Comparison of ENCODE assay signal across 8 cellular contexts in genomic region chr6:39892490-39893129, GRCh38. TPM values are rescaled to one million over a fixed set of nuclear protein-coding genes. Genes with fewer than 3 reads are reported as not detected.
DNase-seq lines count a peak whose midpoint lies in the region; ATAC-seq, FAIRE-seq and TF ChIP-seq lines count a peak whose summit lies in the region.

No MANE protein-coding gene starts in this region.

- no peaks in the 10 kb centered on the region for H3K79me2 ChIP-seq in PC-3 (ENCODE audit: low read length)
- no peaks in the 10 kb centered on the region for H3K79me2 ChIP-seq in HepG2 (ENCODE audit: insufficient read depth, low read length)

- H2AFZ ChIP-seq in PC-3 (ENCODE audit: low read length) = no peak overlapping the region
- H2AFZ ChIP-seq in HepG2 (ENCODE audit: low read length) = no peak overlapping the region

- no peak overlapping the region for H3K4me2 ChIP-seq in PC-3 (ENCODE audit: low read length)
- no peak overlapping the region for H3K4me2 ChIP-seq in HepG2 (ENCODE audit: low read depth, low read length)

- intact Hi-C loops in PC-3 (cut with micrococcal nuclease) = no loop called here
- intact Hi-C loops in HepG2 (cut with micrococcal nuclease; ENCODE audit: unreplicated experiment) = loop anchor here (1.0 kb wide), 4 partner anchors 27 to 544 kb away; no protein-coding TSS in a partner anchor

- ATAC-seq in PC-3 (peak; percentile 45; the same call in 1 of the 2 replicates), HepG2 (peak; percentile 87), GM18520 (IDR thresholded peaks at IDR 0.05; ENCODE audit: unreplicated experiment) (no peak)

- H3K4me1 ChIP-seq in PC-3 (ENCODE audit: insufficient read depth, low read length) (no peaks in the 10 kb centered on the region), HepG2 (ENCODE audit: insufficient read depth, low read length) (peaks cover 7% of the 10 kb centered on the region), suprapubic skin (peaks cover 4% of the 10 kb centered on the region)

- TF ChIP-seq CTCF in C4-2B (conservative IDR thresholded peaks at IDR 0.05) (peak; percentile 84), GM20000 (IDR thresholded peaks at IDR 0.05; ENCODE audit: extremely low read depth, missing control alignments) (peak; percentile 47), PC-3 (conservative IDR thresholded peaks at IDR 0.05; ENCODE audit: low read depth, low read length) (peak; percentile 64), HepG2 (CRISPR knock-in tag; IDR thresholded peaks at IDR 0.05) (peak; percentile 89), suprapubic skin (IDR thresholded peaks at IDR 0.05) (peak; percentile 35 to 57)

- H4K20me1 ChIP-seq in PC-3 (ENCODE audit: low read length) (no peaks in the 10 kb centered on the region), HepG2 (ENCODE audit: insufficient read depth, low read length) (no peaks in the 10 kb centered on the region)

- TF ChIP-seq POLR2A in HepG2 (IDR thresholded peaks at IDR 0.05; ENCODE audit: insufficient read depth in 1 of 2, low read depth in 2 of 2, low read length in 2 of 2) (no peak), suprapubic skin (IDR thresholded peaks at IDR 0.05) (no peak)

- no peaks in the 10 kb centered on the region for H3F3A ChIP-seq in PC-3 (ENCODE audit: low read length, unreplicated experiment)

- in situ Hi-C loops in HepG2 (cut with HindIII; ENCODE audit: extremely low pct_ligation_motif_present, low pct_unique_long_range_greater_than_20kb) = no loop called here

- POLR2A ChIA-PET in PC-3 (lab: Charles Lee; ENCODE audit: unreplicated experiment) = no interaction called here
- POLR2A ChIA-PET in HepG2 (lab: Yijun Ruan, JAX) = no interaction called here

- CTCF ChIA-PET in PC-3 (lab: Charles Lee) = no interaction called here
- CTCF ChIA-PET in HepG2 (lab: Yijun Ruan, JAX; ENCODE audit: low intra/inter-chr PET ratio, low total read pairs) = interaction anchor here (1.2 to 2.4 kb wide), 5 partner anchors 25 to 545 kb away, joined by 5 to 28 read pairs (median 19); no protein-coding TSS in a partner anchor

- TF ChIP-seq RAD21 in HepG2 (CRISPR knock-in tag; IDR thresholded peaks at IDR 0.05) = peak; percentile 85

- TF ChIP-seq EP300 in HepG2 (IDR thresholded peaks at IDR 0.05; ENCODE audit: low read depth in 2 of 2, low read length in 2 of 2) (no peak), HepG2 (CRISPR knock-in tag; IDR thresholded peaks at IDR 0.05; ENCODE audit: borderline replicate concordance) (no peak), suprapubic skin (IDR thresholded peaks at IDR 0.05) (no peak)

- H3K9ac ChIP-seq in PC-3 (ENCODE audit: low read length) = no peak overlapping the region
- H3K9ac ChIP-seq in HepG2 (ENCODE audit: insufficient read depth, low read depth, low read length) = no peak overlapping the region

- H3K9me2 ChIP-seq in PC-3 (replicated peaks; ENCODE audit: low read length) = no peaks in the 10 kb centered on the region

- H3K9me3 ChIP-seq in PC-3 (ENCODE audit: low read length) = no peaks in the 10 kb centered on the region
- H3K9me3 ChIP-seq in HepG2 (ENCODE audit: low read length) = no peaks in the 10 kb centered on the region
- no peaks in the 10 kb centered on the region for H3K9me3 ChIP-seq in suprapubic skin

- no TSS peak for BruUV-seq in PC-3 (replicated peaks; lab: Mats Ljungman, UMichigan)
- BruUV-seq in HepG2 (replicated peaks; lab: Mats Ljungman, UMichigan) = no TSS peak

- H3K4me3 ChIP-seq in PC-3 (ENCODE audit: low read length) (no peak overlapping the region), HepG2 (replicated peaks in 1 of 3; ENCODE audit: insufficient read depth in 1 of 3, low read depth in 2 of 3, low read length in 3 of 3) (no peak overlapping the region), suprapubic skin (no peak overlapping the region)

- H3K36me3 ChIP-seq in PC-3 (ENCODE audit: low read depth, low read length) = no peaks in the 10 kb centered on the region
- no peaks in the 10 kb centered on the region for H3K36me3 ChIP-seq in HepG2 (replicated peaks in 1 of 2; ENCODE audit: control insufficient read depth in 1 of 2, insufficient read depth in 2 of 2, low read length in 2 of 2)
- H3K36me3 ChIP-seq in suprapubic skin = peaks cover 13% of the 10 kb centered on the region

- FAIRE-seq in HepG2 (lab: Jason Lieb, UNC) = peak; percentile 73

- peak; percentile 60 for DNase-seq in GM20000 (ENCODE audit: low spot score)
- peak; percentile 44 for DNase-seq in PC-3
- peak; percentile 59 for DNase-seq in dedifferentiated amniotic fluid mesenchymal stem cell (ENCODE audit: extremely low spot score)
- DNase-seq in HepG2 (ENCODE audit: low spot score) = peak; percentile 50
- no peak for DNase-seq in suprapubic skin (ENCODE audit: low spot score in 2 of 2)
- DNase-seq in NCI-H2171 treated with DMSO at 0.1 percent for 48 hours (lab: John Stamatoyannopoulos, UW) = no peak

- 8% methylated on average over 2 of the region's 2 CpGs for WGBS in HepG2 (ENCODE audit: low lambda C conversion rate)
- WGBS in suprapubic skin = 60% methylated on average over 2 of the region's 2 CpGs

- no peaks in the 10 kb centered on the region for H3K27me3 ChIP-seq in PC-3 (ENCODE audit: low read length)
- H3K27me3 ChIP-seq in HepG2 (ENCODE audit: control insufficient read depth in 1 of 2, insufficient read depth in 2 of 2, low read length in 2 of 2) = no peaks in the 10 kb centered on the region
- no peaks in the 10 kb centered on the region for H3K27me3 ChIP-seq in suprapubic skin

- H3K27ac ChIP-seq in C4-2B (no peak overlapping the region), PC-3 (ENCODE audit: low read length) (no peak overlapping the region), HepG2 (ENCODE audit: extremely low read length, insufficient read depth, low read length) (no peak overlapping the region), suprapubic skin (no peak overlapping the region)

TF ChIP-seq in HepG2, 621 proteins besides CTCF, POLR2A, EP300 and RAD21 (continues in another document):
- peak; percentile 52 for TF ChIP-seq XRCC5 (optimal IDR thresholded peaks at IDR 0.05; ENCODE audit: low read length)
- TF ChIP-seq STAG1 (CRISPR knock-in tag; IDR thresholded peaks at IDR 0.05) = peak; percentile 95
- TF ChIP-seq TARDBP (CRISPR knock-in tag; IDR thresholded peaks at IDR 0.05) = 0 out of 2 replicates have a peak, but pooled peaks have one; percentile 23
- no peak for TF ChIP-seq SSRP1 (CRISPR knock-in tag; IDR thresholded peaks at IDR 0.05)
- TF ChIP-seq ZNF770 (CRISPR knock-in tag; IDR thresholded peaks at IDR 0.05) = 0 out of 2 replicates have a peak, but pooled peaks have one; percentile 24
- peak; percentile 18; the same call in 1 of the 2 replicates for TF ChIP-seq SP4 (CRISPR knock-in tag; IDR thresholded peaks at IDR 0.05)
- 0 out of 2 replicates have a peak, but pooled peaks have one; percentile 24 for TF ChIP-seq IRF2 (CRISPR knock-in tag; IDR thresholded peaks at IDR 0.05)

RNA-seq across cellular contexts. Expression of gene MOCS1, which starts 41.7 kb away (rescaled TPM):
- total RNA-seq in PC-3 (2014; rRNA removed) (6.0 and 8.6 TPM in 2 replicates), HepG2 (2016; rRNA removed; fragmentation: Illumina TruSeq; extraction: Trizol) (10.5 and 11.7 TPM in 2 replicates), suprapubic skin (10 to 100 TPM in 2 of 4 donors, 1 to 10 TPM in 2; 4.2 to 13.8 (median 10.2) TPM)
- total RNA-seq in HepG2 (2016; cell fraction: cytosol; rRNA removed; fragmentation: Illumina TruSeq; extraction: Trizol; ENCODE audit: low read depth) = 2.9 and 3.3 TPM in 2 replicates
- total RNA-seq in HepG2 (2016; cell fraction: insoluble cytoplasmic fraction; rRNA removed; fragmentation: Illumina TruSeq; extraction: Trizol) = 8.7 and 11.7 TPM in 2 replicates
- total RNA-seq in HepG2 (2016; cell fraction: membrane; rRNA removed; fragmentation: Illumina TruSeq; extraction: Trizol) = 7.8 and 10.3 TPM in 2 replicates
- total RNA-seq in HepG2 (2016; cell fraction: nucleus; rRNA removed; fragmentation: Illumina TruSeq; extraction: Trizol) = 8.7 and 10.3 TPM in 2 replicates
- 5.3 and 5.9 TPM in 2 replicates for polyA plus RNA-seq in HepG2 (2011; rRNA removed)
- polyA plus RNA-seq in HepG2 (2011; cell fraction: cytosol; rRNA removed) = 6.1 and 6.2 TPM in 2 replicates
- polyA plus RNA-seq in HepG2 (2011; cell fraction: nucleus; rRNA removed) = 5.8 and 6.7 TPM in 2 replicates
- 4.5 and 5.8 TPM in 2 replicates for polyA plus RNA-seq in HepG2 (2012)
- polyA plus RNA-seq in HepG2 (2016; cell fraction: cytosol; fragmentation: Illumina TruSeq; extraction: Trizol; ENCODE audit: low read depth) = 3.0 and 4.0 TPM in 2 replicates
- polyA plus RNA-seq in HepG2 (2016; cell fraction: insoluble cytoplasmic fraction; fragmentation: Illumina TruSeq; extraction: Trizol; ENCODE audit: low read depth) = 7.4 and 8.9 TPM in 2 replicates
- polyA plus RNA-seq in HepG2 (2016; cell fraction: membrane; fragmentation: Illumina TruSeq; extraction: Trizol; ENCODE audit: low read depth) = 7.4 and 7.7 TPM in 2 replicates
- 7.9 and 9.3 TPM in 2 replicates for polyA plus RNA-seq in HepG2 (2016; cell fraction: nucleus; fragmentation: Illumina TruSeq; extraction: Trizol; ENCODE audit: insufficient read depth, low read depth)
- polyA minus RNA-seq in HepG2 (2011; rRNA and poly(A)+ RNA removed; ENCODE audit: low replicate concordance) = 19.4 TPM in 1 of 2 replicates, not detected in the other
- polyA minus RNA-seq in HepG2 (2011; cell fraction: cytosol; rRNA and poly(A)+ RNA removed) = 6.5 and 6.8 TPM in 2 replicates
- polyA minus RNA-seq in HepG2 (2011; cell fraction: nucleus; rRNA and poly(A)+ RNA removed) = 9.9 and 10.4 TPM in 2 replicates

Comparison
In these comparisons a context has a peak if more than half of its experiments do, and no peak if none do; other contexts are left out.
1. DNase-seq: peak in GM20000 (single experiment), PC-3 (single experiment), dedifferentiated amniotic fluid mesenchymal stem cell (single experiment) and HepG2 (single experiment); none in suprapubic skin (0 of 2) and NCI-H2171 treated with DMSO at 0.1 percent for 48 hours (single experiment).
2. Peak in every context shown above with its lines, with median percentiles within 50 percentile points of each other: CTCF ChIP-seq.